ENCODE assay signal across 1 cellular context in the genomic region with DNA sequence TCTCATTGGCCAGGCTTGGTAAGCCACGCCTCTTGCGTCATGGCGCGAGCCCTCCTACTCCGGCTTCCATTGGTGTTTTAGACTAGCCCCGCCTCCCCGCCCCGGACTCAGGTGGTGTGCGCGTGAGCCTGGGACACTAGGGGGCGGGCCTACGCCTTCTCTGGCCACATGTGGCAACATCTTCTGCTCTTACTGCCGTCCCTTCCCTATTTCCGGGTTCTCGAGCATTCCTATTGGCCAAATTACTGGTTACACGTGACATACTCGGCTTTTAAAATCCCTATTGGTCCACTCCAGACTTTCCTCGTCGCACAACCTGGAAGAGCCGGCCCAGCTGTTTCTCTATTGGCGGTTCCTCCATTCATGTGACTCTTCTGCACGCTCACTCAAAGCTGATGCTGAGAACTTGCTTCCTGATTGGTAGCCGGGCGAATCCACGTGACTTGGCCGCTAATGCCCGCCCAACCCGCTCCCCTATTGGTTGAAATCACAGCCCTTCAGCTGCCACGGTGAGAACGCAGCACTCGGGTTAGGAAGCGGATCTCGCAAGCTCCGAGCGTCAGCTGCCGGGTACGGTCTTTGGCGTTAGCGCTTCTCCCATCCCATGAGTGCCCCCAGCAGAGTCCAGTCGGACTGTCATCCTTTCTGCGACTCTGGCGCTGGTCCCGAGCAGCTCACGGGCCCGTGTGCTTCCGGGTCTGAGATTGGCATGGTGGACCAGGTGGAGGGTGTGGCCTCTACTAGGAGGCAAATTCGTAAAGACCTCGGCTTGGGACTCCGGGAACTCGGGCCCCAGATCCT.
TF ChIP-seq lines count a peak whose summit lies in the region.

A gene with protein sequence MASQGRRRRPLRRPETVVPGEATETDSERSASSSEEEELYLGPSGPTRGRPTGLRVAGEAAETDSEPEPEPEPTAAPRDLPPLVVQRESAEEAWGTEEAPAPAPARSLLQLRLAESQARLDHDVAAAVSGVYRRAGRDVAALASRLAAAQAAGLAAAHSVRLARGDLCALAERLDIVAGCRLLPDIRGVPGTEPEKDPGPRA (plus strand): TSS at position 523 of the 801 bp plus-strand sequence. CDS start 513 bp downstream, outside the sequence.

TF ChIP-seq in HepG2, 621 proteins besides CTCF, POLR2A, EP300 and RAD21 (continued from another document and continues in another):
- peak; percentile 72; the same call in 1 of the 2 replicates for TF ChIP-seq MXD4 (CRISPR knock-in tag; IDR thresholded peaks at IDR 0.05)
- peak; percentile 85 for TF ChIP-seq CEBPG (CRISPR knock-in tag; IDR thresholded peaks at IDR 0.05)
- no peak for TF ChIP-seq ZNF282 (IDR thresholded peaks at IDR 0.05; ENCODE audit: partially characterized antibody)
- peak; percentile 90 for TF ChIP-seq NFYB (CRISPR knock-in tag; IDR thresholded peaks at IDR 0.05)
- TF ChIP-seq, protein P1, sequence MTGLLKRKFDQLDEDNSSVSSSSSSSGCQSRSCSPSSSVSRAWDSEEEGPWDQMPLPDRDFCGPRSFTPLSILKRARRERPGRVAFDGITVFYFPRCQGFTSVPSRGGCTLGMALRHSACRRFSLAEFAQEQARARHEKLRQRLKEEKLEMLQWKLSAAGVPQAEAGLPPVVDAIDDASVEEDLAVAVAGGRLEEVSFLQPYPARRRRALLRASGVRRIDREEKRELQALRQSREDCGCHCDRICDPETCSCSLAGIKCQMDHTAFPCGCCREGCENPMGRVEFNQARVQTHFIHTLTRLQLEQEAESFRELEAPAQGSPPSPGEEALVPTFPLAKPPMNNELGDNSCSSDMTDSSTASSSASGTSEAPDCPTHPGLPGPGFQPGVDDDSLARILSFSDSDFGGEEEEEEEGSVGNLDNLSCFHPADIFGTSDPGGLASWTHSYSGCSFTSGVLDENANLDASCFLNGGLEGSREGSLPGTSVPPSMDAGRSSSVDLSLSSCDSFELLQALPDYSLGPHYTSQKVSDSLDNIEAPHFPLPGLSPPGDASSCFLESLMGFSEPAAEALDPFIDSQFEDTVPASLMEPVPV (CRISPR knock-in tag; IDR thresholded peaks at IDR 0.05): no peak; the same call in 1 of the 2 replicates
- TF ChIP-seq RFXAP (CRISPR knock-in tag; IDR thresholded peaks at IDR 0.05; ENCODE audit: borderline replicate concordance): peak; percentile 100
- TF ChIP-seq, protein P2, sequence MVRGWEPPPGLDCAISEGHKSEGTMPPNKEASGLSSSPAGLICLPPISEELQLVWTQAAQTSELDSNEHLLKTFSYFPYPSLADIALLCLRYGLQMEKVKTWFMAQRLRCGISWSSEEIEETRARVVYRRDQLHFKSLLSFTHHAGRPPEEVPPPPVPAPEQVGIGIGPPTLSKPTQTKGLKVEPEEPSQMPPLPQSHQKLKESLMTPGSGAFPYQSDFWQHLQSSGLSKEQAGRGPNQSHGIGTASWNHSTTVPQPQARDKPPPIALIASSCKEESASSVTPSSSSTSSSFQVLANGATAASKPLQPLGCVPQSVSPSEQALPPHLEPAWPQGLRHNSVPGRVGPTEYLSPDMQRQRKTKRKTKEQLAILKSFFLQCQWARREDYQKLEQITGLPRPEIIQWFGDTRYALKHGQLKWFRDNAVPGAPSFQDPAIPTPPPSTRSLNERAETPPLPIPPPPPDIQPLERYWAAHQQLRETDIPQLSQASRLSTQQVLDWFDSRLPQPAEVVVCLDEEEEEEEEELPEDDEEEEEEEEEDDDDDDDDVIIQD (CRISPR knock-in tag; IDR thresholded peaks at IDR 0.05; ENCODE audit: low read depth): 0 out of 2 replicates have a peak, but pooled peaks have one; percentile 8
- TF ChIP-seq SALL2 (CRISPR knock-in tag; IDR thresholded peaks at IDR 0.05): peak; percentile 33; the same call in 1 of the 2 replicates
- TF ChIP-seq, protein P3, sequence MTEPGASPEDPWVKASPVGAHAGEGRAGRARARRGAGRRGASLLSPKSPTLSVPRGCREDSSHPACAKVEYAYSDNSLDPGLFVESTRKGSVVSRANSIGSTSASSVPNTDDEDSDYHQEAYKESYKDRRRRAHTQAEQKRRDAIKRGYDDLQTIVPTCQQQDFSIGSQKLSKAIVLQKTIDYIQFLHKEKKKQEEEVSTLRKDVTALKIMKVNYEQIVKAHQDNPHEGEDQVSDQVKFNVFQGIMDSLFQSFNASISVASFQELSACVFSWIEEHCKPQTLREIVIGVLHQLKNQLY (CRISPR knock-in tag; IDR thresholded peaks at IDR 0.05): peak; percentile 40; the same call in 1 of the 2 replicates
- peak; percentile 96 for TF ChIP-seq CREM (IDR thresholded peaks at IDR 0.05)
- no peak for TF ChIP-seq CREM (CRISPR knock-in tag; IDR thresholded peaks at IDR 0.05)
- TF ChIP-seq, protein P4, sequence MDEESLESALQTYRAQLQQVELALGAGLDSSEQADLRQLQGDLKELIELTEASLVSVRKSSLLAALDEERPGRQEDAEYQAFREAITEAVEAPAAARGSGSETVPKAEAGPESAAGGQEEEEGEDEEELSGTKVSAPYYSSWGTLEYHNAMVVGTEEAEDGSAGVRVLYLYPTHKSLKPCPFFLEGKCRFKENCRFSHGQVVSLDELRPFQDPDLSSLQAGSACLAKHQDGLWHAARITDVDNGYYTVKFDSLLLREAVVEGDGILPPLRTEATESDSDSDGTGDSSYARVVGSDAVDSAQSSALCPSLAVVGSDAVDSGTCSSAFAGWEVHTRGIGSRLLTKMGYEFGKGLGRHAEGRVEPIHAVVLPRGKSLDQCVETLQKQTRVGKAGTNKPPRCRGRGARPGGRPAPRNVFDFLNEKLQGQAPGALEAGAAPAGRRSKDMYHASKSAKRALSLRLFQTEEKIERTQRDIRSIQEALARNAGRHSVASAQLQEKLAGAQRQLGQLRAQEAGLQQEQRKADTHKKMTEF (CRISPR knock-in tag; IDR thresholded peaks at IDR 0.05): peak; percentile 55
- TF ChIP-seq, protein P5, sequence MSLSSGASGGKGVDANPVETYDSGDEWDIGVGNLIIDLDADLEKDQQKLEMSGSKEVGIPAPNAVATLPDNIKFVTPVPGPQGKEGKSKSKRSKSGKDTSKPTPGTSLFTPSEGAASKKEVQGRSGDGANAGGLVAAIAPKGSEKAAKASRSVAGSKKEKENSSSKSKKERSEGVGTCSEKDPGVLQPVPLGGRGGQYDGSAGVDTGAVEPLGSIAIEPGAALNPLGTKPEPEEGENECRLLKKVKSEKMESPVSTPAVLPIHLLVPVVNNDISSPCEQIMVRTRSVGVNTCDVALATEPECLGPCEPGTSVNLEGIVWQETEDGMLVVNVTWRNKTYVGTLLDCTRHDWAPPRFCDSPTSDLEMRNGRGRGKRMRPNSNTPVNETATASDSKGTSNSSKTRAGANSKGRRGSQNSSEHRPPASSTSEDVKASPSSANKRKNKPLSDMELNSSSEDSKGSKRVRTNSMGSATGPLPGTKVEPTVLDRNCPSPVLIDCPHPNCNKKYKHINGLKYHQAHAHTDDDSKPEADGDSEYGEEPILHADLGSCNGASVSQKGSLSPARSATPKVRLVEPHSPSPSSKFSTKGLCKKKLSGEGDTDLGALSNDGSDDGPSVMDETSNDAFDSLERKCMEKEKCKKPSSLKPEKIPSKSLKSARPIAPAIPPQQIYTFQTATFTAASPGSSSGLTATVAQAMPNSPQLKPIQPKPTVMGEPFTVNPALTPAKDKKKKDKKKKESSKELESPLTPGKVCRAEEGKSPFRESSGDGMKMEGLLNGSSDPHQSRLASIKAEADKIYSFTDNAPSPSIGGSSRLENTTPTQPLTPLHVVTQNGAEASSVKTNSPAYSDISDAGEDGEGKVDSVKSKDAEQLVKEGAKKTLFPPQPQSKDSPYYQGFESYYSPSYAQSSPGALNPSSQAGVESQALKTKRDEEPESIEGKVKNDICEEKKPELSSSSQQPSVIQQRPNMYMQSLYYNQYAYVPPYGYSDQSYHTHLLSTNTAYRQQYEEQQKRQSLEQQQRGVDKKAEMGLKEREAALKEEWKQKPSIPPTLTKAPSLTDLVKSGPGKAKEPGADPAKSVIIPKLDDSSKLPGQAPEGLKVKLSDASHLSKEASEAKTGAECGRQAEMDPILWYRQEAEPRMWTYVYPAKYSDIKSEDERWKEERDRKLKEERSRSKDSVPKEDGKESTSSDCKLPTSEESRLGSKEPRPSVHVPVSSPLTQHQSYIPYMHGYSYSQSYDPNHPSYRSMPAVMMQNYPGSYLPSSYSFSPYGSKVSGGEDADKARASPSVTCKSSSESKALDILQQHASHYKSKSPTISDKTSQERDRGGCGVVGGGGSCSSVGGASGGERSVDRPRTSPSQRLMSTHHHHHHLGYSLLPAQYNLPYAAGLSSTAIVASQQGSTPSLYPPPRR (CRISPR knock-in tag; IDR thresholded peaks at IDR 0.05; ENCODE audit: borderline replicate concordance): 0 out of 2 replicates have a peak, but pooled peaks have one; percentile 17
- TF ChIP-seq, protein P6, sequence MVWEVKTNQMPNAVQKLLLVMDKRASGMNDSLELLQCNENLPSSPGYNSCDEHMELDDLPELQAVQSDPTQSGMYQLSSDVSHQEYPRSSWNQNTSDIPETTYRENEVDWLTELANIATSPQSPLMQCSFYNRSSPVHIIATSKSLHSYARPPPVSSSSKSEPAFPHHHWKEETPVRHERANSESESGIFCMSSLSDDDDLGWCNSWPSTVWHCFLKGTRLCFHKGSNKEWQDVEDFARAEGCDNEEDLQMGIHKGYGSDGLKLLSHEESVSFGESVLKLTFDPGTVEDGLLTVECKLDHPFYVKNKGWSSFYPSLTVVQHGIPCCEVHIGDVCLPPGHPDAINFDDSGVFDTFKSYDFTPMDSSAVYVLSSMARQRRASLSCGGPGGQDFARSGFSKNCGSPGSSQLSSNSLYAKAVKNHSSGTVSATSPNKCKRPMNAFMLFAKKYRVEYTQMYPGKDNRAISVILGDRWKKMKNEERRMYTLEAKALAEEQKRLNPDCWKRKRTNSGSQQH (CRISPR knock-in tag; IDR thresholded peaks at IDR 0.05; ENCODE audit: low read depth): peak; percentile 69; the same call in 1 of the 2 replicates
- TF ChIP-seq ZMYM3 (CRISPR knock-in tag; IDR thresholded peaks at IDR 0.05): no peak; the same call in 1 of the 2 replicates
- TF ChIP-seq REL (CRISPR knock-in tag; conservative IDR thresholded peaks at IDR 0.05): no peak
- TF ChIP-seq ESRRA (CRISPR knock-in tag; IDR thresholded peaks at IDR 0.05; ENCODE audit: low read depth): no peak
- TF ChIP-seq CHCHD3 (CRISPR knock-in tag; IDR thresholded peaks at IDR 0.05): no peak
- TF ChIP-seq, protein P7, sequence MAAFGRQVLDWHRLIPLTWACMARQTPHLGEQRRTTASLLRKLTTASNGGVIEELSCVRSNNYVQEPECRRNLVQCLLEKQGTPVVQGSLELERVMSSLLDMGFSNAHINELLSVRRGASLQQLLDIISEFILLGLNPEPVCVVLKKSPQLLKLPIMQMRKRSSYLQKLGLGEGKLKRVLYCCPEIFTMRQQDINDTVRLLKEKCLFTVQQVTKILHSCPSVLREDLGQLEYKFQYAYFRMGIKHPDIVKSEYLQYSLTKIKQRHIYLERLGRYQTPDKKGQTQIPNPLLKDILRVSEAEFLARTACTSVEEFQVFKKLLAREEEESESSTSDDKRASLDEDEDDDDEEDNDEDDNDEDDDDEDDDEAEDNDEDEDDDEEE (CRISPR knock-in tag; IDR thresholded peaks at IDR 0.05): peak; percentile 64; the same call in 1 of the 2 replicates
- no peak for TF ChIP-seq HNRNPK (IDR thresholded peaks at IDR 0.05; ENCODE audit: low read depth, low read length, poor library complexity, severe bottlenecking)
- 0 out of 2 replicates have a peak, but pooled peaks have one; percentile 35 for TF ChIP-seq ZNF337 (CRISPR knock-in tag; IDR thresholded peaks at IDR 0.05; ENCODE audit: borderline replicate concordance, low read depth)
- TF ChIP-seq, protein P8, sequence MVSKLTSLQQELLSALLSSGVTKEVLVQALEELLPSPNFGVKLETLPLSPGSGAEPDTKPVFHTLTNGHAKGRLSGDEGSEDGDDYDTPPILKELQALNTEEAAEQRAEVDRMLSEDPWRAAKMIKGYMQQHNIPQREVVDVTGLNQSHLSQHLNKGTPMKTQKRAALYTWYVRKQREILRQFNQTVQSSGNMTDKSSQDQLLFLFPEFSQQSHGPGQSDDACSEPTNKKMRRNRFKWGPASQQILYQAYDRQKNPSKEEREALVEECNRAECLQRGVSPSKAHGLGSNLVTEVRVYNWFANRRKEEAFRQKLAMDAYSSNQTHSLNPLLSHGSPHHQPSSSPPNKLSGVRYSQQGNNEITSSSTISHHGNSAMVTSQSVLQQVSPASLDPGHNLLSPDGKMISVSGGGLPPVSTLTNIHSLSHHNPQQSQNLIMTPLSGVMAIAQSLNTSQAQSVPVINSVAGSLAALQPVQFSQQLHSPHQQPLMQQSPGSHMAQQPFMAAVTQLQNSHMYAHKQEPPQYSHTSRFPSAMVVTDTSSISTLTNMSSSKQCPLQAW (CRISPR knock-in tag; IDR thresholded peaks at IDR 0.05): 0 out of 2 replicates have a peak, but pooled peaks have one; percentile 35
- peak; percentile 65 for TF ChIP-seq PHF8 (CRISPR knock-in tag; IDR thresholded peaks at IDR 0.05)
- 0 out of 2 replicates have a peak, but pooled peaks have one; percentile 14 for TF ChIP-seq PAXIP1 (CRISPR knock-in tag; conservative IDR thresholded peaks at IDR 0.05)
- peak; percentile 77 for TF ChIP-seq SIN3A (IDR thresholded peaks at IDR 0.05; ENCODE audit: borderline replicate concordance, low read depth, low read length)
- TF ChIP-seq RXRB (CRISPR knock-in tag; IDR thresholded peaks at IDR 0.05; ENCODE audit: borderline replicate concordance): peak; percentile 3; the same call in 1 of the 2 replicates
- TF ChIP-seq PAWR (CRISPR knock-in tag; IDR thresholded peaks at IDR 0.05; ENCODE audit: borderline replicate concordance): no peak
- no peak for TF ChIP-seq SNAPC5 (CRISPR knock-in tag; IDR thresholded peaks at IDR 0.05; ENCODE audit: borderline replicate concordance)
- no peak for TF ChIP-seq TSC22D2 (CRISPR knock-in tag; IDR thresholded peaks at IDR 0.05; ENCODE audit: borderline replicate concordance)
- no peak for TF ChIP-seq JUN (CRISPR knock-in tag; IDR thresholded peaks at IDR 0.05)
